Comparison of ENCODE assay signal across 24 cellular contexts in the genomic region with DNA sequence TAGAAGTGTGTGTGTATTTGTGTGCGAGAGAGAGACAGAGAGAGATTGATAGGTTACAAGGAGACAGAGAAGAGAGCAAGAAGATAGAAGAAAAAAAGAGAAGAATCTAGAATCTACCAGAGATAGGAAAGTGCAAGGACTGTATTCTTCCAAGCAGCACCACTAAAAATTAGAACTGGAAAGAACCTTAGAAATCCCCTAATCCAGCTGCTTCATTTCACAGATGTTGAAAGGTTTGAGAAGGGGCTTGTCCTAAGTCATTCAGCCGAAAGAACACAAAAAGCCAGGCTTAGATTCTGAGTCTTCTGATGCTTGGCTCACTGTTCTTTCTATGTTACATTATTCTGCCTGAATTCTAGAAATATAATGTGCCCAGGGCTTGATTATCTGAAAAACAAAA.
DNase-seq lines count a peak whose midpoint lies in the region; ATAC-seq, FAIRE-seq and TF ChIP-seq lines count a peak whose summit lies in the region.
"Had no signal": no experiment of that assay in that cellular context is flagged by ENCODE, and none has a peak within 500 bp of the region (broad histone marks: within the 10 kb centered on the region; RNA-seq: fewer than 3 reads in every experiment).

No MANE protein-coding gene starts in this region.

- H3K4me2 ChIP-seq in astrocyte (ENCODE audit: low read length): peak overlapping the region; percentile 11
- no peak overlapping the region for H3K4me2 ChIP-seq in osteoblast (ENCODE audit: insufficient read depth, low read length)

- H3K36me3 Mint-ChIP-seq in astrocyte (ENCODE audit: low read depth, unreplicated experiment): no peaks in the 10 kb centered on the region
- H3K36me3 Mint-ChIP-seq: activated naive CD8-positive, alpha-beta T cell; CD4-positive, CD25-positive, alpha-beta regulatory T cell; natural killer cell had no signal

- peaks cover 1% of the 10 kb centered on the region for H3K4me1 Mint-ChIP-seq in astrocyte (ENCODE audit: low read depth, unreplicated experiment)
- H3K4me1 Mint-ChIP-seq: activated T-helper 17 cell treated with anti-CD3 and anti-CD28 coated beads, Interleukin-2, amount 50 U/mL, for 72 hours had no signal

- no peaks in the 10 kb centered on the region for H3K27me3 Mint-ChIP-seq in astrocyte (ENCODE audit: low read depth, unreplicated experiment)

- H3K79me2 ChIP-seq in ACC112 (ENCODE audit: control insufficient read depth, insufficient read depth, low read length, unreplicated experiment) (peaks cover 8% of the 10 kb centered on the region), astrocyte (ENCODE audit: insufficient read depth, low read length) (peaks cover 58% of the 10 kb centered on the region), osteoblast (ENCODE audit: insufficient read depth, low read length) (peaks cover 32% of the 10 kb centered on the region)

- intact Hi-C loops in head of caudate nucleus (cut with DNase I): no loop called here

- POLR2A ChIA-PET in HEK293T (lab: Yijun Ruan, JAX): no interaction called here

- H3K27ac ChIP-seq in ACC112 (ENCODE audit: low read depth, low read length) (peak overlapping the region; percentile 29; the same call in 1 of the 2 replicates), astrocyte (ENCODE audit: low read depth, low read length) (no peak overlapping the region), osteoblast (ENCODE audit: low read depth, low read length) (no peak overlapping the region)
- H3K27ac ChIP-seq: brain microvascular endothelial cell, gastrocnemius medialis, prostate gland, thyroid gland had no signal

- FAIRE-seq in astrocyte (lab: Jason Lieb, UNC): no peak

- DNase-seq in HEK293T (ENCODE audit: extremely low spot score) (no peak), astrocyte (ENCODE audit: low read depth) (no peak), left kidney (ENCODE audit: low read depth, low spot score) (peak; percentile 41), NCI-H446 (lab: John Stamatoyannopoulos, UW) (no peak), osteoblast (ENCODE audit: insufficient read length, low spot score, missing footprints) (no peak), head of caudate nucleus (no peak)
- DNase-seq: activated CD4-positive, alpha-beta T cell treated with anti-CD3 and anti-CD28 coated beads for 4 hours; brain microvascular endothelial cell; DMS53; gastrocnemius medialis; kidney glomerular epithelial cell; natural killer cell; NCI-H1417; NCI-H524; stimulated activated CD4-positive, alpha-beta T cell treated with anti-CD3 and anti-CD28 coated beads, Interleukin-2, amount 100 ng/mL, for 48 hours; stimulated activated naive CD8-positive, alpha-beta T cell treated with anti-CD3 and anti-CD28 coated beads, Interleukin-15, Interleukin-2, amounts not matched to agents 100 U/mL and 50 U/mL, for 24 hours; SW 1271; thyroid gland had no signal

- H3K4me3 Mint-ChIP-seq in astrocyte (ENCODE audit: unreplicated experiment): no peak overlapping the region
- H3K4me3 Mint-ChIP-seq: activated T-helper 17 cell treated with anti-CD3 and anti-CD28 coated beads, Interleukin-2, amount 50 U/mL, for 72 hours; CD4-positive, CD25-positive, alpha-beta regulatory T cell had no signal

- H4K20me1 ChIP-seq in astrocyte (ENCODE audit: insufficient read depth, low read length) (no peaks in the 10 kb centered on the region), osteoblast (ENCODE audit: insufficient read depth, low read length) (no peaks in the 10 kb centered on the region)

- H3K27me3 ChIP-seq in ACC112 (ENCODE audit: insufficient read depth, low read length): no peaks in the 10 kb centered on the region
- no peaks in the 10 kb centered on the region for H3K27me3 ChIP-seq in astrocyte (ENCODE audit: insufficient read depth, low read length)
- no peaks in the 10 kb centered on the region for H3K27me3 ChIP-seq in osteoblast (ENCODE audit: insufficient read depth, low read length)
- H3K27me3 ChIP-seq: brain microvascular endothelial cell, gastrocnemius medialis, thyroid gland had no signal

- H2AFZ ChIP-seq in ACC112 (ENCODE audit: low read length, unreplicated experiment): peak overlapping the region; percentile 1
- H2AFZ ChIP-seq in astrocyte (ENCODE audit: low read depth, low read length): no peak overlapping the region
- no peak overlapping the region for H2AFZ ChIP-seq in osteoblast (ENCODE audit: low read length)

- CTCF ChIA-PET in HEK293T (lab: Yijun Ruan, JAX): no interaction called here

- H3K9me3 ChIP-seq in astrocyte (ENCODE audit: insufficient read depth, low read depth, low read length) (no peaks in the 10 kb centered on the region), osteoblast (ENCODE audit: low read depth, low read length) (no peaks in the 10 kb centered on the region)
- H3K9me3 ChIP-seq: gastrocnemius medialis, prostate gland, thyroid gland had no signal

- H3K36me3 ChIP-seq in ACC112 (ENCODE audit: insufficient read depth, low read length) (no peaks in the 10 kb centered on the region), astrocyte (ENCODE audit: insufficient read depth, low read length) (no peaks in the 10 kb centered on the region), osteoblast (ENCODE audit: insufficient read depth, low read length) (no peaks in the 10 kb centered on the region)
- H3K36me3 ChIP-seq: brain microvascular endothelial cell, gastrocnemius medialis, prostate gland, thyroid gland had no signal

- H3K9me3 Mint-ChIP-seq in astrocyte (ENCODE audit: unreplicated experiment): no peaks in the 10 kb centered on the region
- H3K9me3 Mint-ChIP-seq: activated T-helper 17 cell treated with anti-CD3 and anti-CD28 coated beads, Interleukin-2, amount 50 U/mL, for 72 hours; natural killer cell had no signal

- no peak overlapping the region for H3K27ac Mint-ChIP-seq in astrocyte (ENCODE audit: unreplicated experiment)
- H3K27ac Mint-ChIP-seq: activated naive CD8-positive, alpha-beta T cell; activated T-helper 17 cell treated with anti-CD3 and anti-CD28 coated beads, Interleukin-2, amount 50 U/mL, for 72 hours; CD4-positive, CD25-positive, alpha-beta regulatory T cell; natural killer cell had no signal

- H3K9ac ChIP-seq in astrocyte (ENCODE audit: low read length): no peak overlapping the region

- H3K4me3 ChIP-seq in ACC112 (ENCODE audit: low read depth, low read length): peak overlapping the region; percentile 8
- H3K4me3 ChIP-seq in astrocyte (ENCODE audit: insufficient read depth, low read depth, low read length): no peak overlapping the region
- no peak overlapping the region for H3K4me3 ChIP-seq in osteoblast (ENCODE audit: insufficient read depth, low read length)
- H3K4me3 ChIP-seq: gastrocnemius medialis, prostate gland, thyroid gland had no signal

- ATAC-seq in HG02840 (IDR thresholded peaks at IDR 0.05; ENCODE audit: low FRiP score, unreplicated experiment): no peak
- ATAC-seq: activated T-helper 17 cell treated with anti-CD3 and anti-CD28 coated beads, Interleukin-2, amount 50 U/mL, for 72 hours; gastrocnemius medialis; natural killer cell; stimulated activated naive CD8-positive, alpha-beta T cell treated with anti-CD3 and anti-CD28 coated beads, Interleukin-15, Interleukin-2, amounts not matched to agents 100 U/mL and 50 U/mL, for 24 hours had no signal

- TF ChIP-seq CTCF in astrocyte (IDR thresholded peaks at IDR 0.05; ENCODE audit: insufficient read depth, low read depth, low read length): no peak
- no peak for TF ChIP-seq CTCF in osteoblast (IDR thresholded peaks at IDR 0.05; ENCODE audit: extremely low read depth, low read depth, low read length)

- H3K4me1 ChIP-seq in ACC112 (ENCODE audit: control insufficient read depth, insufficient read depth, low read length, unreplicated experiment): peaks cover 14% of the 10 kb centered on the region
- peaks cover 16% of the 10 kb centered on the region for H3K4me1 ChIP-seq in astrocyte (ENCODE audit: insufficient read depth, low read length)
- H3K4me1 ChIP-seq in osteoblast (ENCODE audit: insufficient read depth, low read length): no peaks in the 10 kb centered on the region
- H3K4me1 ChIP-seq: gastrocnemius medialis, prostate gland, thyroid gland had no signal

TF ChIP-seq in HEK293T, 16 proteins besides CTCF, POLR2A, EP300 and RAD21:
- TF ChIP-seq, protein P1, sequence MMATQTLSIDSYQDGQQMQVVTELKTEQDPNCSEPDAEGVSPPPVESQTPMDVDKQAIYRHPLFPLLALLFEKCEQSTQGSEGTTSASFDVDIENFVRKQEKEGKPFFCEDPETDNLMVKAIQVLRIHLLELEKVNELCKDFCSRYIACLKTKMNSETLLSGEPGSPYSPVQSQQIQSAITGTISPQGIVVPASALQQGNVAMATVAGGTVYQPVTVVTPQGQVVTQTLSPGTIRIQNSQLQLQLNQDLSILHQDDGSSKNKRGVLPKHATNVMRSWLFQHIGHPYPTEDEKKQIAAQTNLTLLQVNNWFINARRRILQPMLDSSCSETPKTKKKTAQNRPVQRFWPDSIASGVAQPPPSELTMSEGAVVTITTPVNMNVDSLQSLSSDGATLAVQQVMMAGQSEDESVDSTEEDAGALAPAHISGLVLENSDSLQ (IDR thresholded peaks at IDR 0.05): peak; percentile 46; the same call in 1 of the 2 replicates
- no peak for TF ChIP-seq ARNT (IDR thresholded peaks at IDR 0.05)
